Comparison of ENCODE assay signal across 1 cellular context in the genomic region with DNA sequence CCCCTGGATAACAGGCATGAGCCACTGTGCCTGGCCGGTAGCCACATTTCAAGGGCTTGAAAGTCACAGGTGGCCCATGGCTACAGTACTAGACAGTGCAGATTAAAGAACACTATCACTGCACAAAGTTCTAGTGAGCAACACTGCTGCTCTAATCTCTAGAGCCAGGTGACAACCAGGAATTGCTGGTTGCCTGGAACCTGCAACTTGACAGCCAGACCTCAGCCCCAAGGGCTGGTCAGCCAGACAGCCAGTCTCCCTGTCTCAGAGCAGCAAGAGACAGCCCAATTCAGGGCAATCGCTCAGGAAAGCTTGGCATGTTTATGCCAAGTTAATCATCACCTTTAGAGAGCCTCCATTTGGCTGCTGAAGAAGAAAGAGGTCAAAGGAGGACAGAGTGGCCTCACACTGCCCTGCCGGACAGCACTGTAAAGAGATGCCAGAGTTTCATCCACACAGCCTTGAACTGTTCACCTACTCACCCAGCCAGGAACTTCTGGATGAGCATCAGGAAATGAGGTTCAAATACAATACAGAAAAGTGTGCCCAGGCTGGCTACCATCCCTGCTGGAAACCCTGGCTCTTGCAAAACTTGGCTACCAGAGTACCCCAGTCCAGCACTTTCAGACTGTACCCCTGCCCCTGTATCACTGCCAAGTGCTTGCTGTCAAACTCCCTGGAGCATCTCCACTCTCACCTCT.
A peak's percentile ranks its signal among the peaks of the same experiment; 100 is the strongest.
TF ChIP-seq lines count a peak whose summit lies in the region.

No MANE protein-coding gene starts in this region.

TF ChIP-seq in HepG2, 621 proteins besides CTCF, POLR2A, EP300 and RAD21 (continued from another document and continues in another):
- TF ChIP-seq MLXIP (CRISPR knock-in tag; IDR thresholded peaks at IDR 0.05; ENCODE audit: borderline replicate concordance) (no peak), JUNB (CRISPR knock-in tag; IDR thresholded peaks at IDR 0.05; ENCODE audit: borderline replicate concordance) (no peak), DPF2 (CRISPR knock-in tag; IDR thresholded peaks at IDR 0.05; ENCODE audit: borderline replicate concordance, low read depth) (peak; percentile 26; the same call in 1 of the 2 replicates), PITX1 (CRISPR knock-in tag; IDR thresholded peaks at IDR 0.05) (peak; percentile 89), ZNF660 (CRISPR knock-in tag; IDR thresholded peaks at IDR 0.05; ENCODE audit: borderline replicate concordance, low read depth) (no peak), CREB1 (IDR thresholded peaks at IDR 0.05) (no peak), CREB1 (CRISPR knock-in tag; IDR thresholded peaks at IDR 0.05) (0 out of 2 replicates have a peak, but pooled peaks have one; percentile 38), FOXA3 (CRISPR knock-in tag; IDR thresholded peaks at IDR 0.05) (peak; percentile 85), PAX8 (CRISPR knock-in tag; IDR thresholded peaks at IDR 0.05; ENCODE audit: borderline replicate concordance) (no peak), ARID2 (CRISPR knock-in tag; IDR thresholded peaks at IDR 0.05; ENCODE audit: borderline replicate concordance) (no peak), MIER3 (CRISPR knock-in tag; IDR thresholded peaks at IDR 0.05; ENCODE audit: borderline replicate concordance) (peak; percentile 70; the same call in 1 of the 2 replicates), ZMYM3 (CRISPR knock-in tag; IDR thresholded peaks at IDR 0.05) (peak; percentile 83), ZNF614 (CRISPR knock-in tag; IDR thresholded peaks at IDR 0.05; ENCODE audit: borderline replicate concordance) (peak; percentile 56), ZNF124 (CRISPR knock-in tag; IDR thresholded peaks at IDR 0.05) (0 out of 2 replicates have a peak, but pooled peaks have one; percentile 31), KLF16 (CRISPR knock-in tag; IDR thresholded peaks at IDR 0.05) (peak in 1 of 2 experiments; percentile 70; a peak in 1 of 4 replicates), SIN3B (IDR thresholded peaks at IDR 0.05; ENCODE audit: low read length) (no peak), ZNF276 (CRISPR knock-in tag; IDR thresholded peaks at IDR 0.05; ENCODE audit: low read depth) (0 out of 2 replicates have a peak, but pooled peaks have one; percentile 35), HBP1 (CRISPR knock-in tag; IDR thresholded peaks at IDR 0.05; ENCODE audit: low read depth) (peak; percentile 63; the same call in 1 of the 2 replicates), SOX13 (IDR thresholded peaks at IDR 0.05) (no peak), SOX13 (CRISPR knock-in tag; conservative IDR thresholded peaks at IDR 0.05 in 1 of 2, IDR thresholded peaks at IDR 0.05 in 1 of 2) (peak in 1 of 2 experiments; percentile 88; a peak in 2 of 4 replicates), ZNF224 (CRISPR knock-in tag; IDR thresholded peaks at IDR 0.05) (0 out of 2 replicates have a peak, but pooled peaks have one; percentile 39), STAT6 (CRISPR knock-in tag; IDR thresholded peaks at IDR 0.05; ENCODE audit: borderline replicate concordance) (no peak), MAZ (IDR thresholded peaks at IDR 0.05; ENCODE audit: borderline replicate concordance, low read depth, low read length) (no peak), MAZ (CRISPR knock-in tag; IDR thresholded peaks at IDR 0.05; ENCODE audit: low read depth) (no peak), FOXM1 (CRISPR knock-in tag; IDR thresholded peaks at IDR 0.05) (no peak), NONO (IDR thresholded peaks at IDR 0.05) (no peak), NONO (CRISPR knock-in tag; conservative IDR thresholded peaks at IDR 0.05) (peak; percentile 72), NR2F6 (IDR thresholded peaks at IDR 0.05) (peak; percentile 90), NR2F6 (CRISPR knock-in tag; IDR thresholded peaks at IDR 0.05) (peak; percentile 97), ZNF441 (CRISPR knock-in tag; IDR thresholded peaks at IDR 0.05; ENCODE audit: borderline replicate concordance) (peak; percentile 20; the same call in 1 of the 2 replicates), ZNF230 (CRISPR knock-in tag; IDR thresholded peaks at IDR 0.05) (0 out of 2 replicates have a peak, but pooled peaks have one; percentile 44), SIN3A (IDR thresholded peaks at IDR 0.05; ENCODE audit: borderline replicate concordance, low read depth, low read length) (peak; percentile 43; the same call in 1 of the 2 replicates), RARA (CRISPR knock-in tag; IDR thresholded peaks at IDR 0.05) (peak; percentile 100)
- TF ChIP-seq, protein P1, sequence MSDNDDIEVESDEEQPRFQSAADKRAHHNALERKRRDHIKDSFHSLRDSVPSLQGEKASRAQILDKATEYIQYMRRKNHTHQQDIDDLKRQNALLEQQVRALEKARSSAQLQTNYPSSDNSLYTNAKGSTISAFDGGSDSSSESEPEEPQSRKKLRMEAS (IDR thresholded peaks at IDR 0.05) = peak; percentile 41; the same call in 1 of the 2 replicates
- TF ChIP-seq, protein P2, sequence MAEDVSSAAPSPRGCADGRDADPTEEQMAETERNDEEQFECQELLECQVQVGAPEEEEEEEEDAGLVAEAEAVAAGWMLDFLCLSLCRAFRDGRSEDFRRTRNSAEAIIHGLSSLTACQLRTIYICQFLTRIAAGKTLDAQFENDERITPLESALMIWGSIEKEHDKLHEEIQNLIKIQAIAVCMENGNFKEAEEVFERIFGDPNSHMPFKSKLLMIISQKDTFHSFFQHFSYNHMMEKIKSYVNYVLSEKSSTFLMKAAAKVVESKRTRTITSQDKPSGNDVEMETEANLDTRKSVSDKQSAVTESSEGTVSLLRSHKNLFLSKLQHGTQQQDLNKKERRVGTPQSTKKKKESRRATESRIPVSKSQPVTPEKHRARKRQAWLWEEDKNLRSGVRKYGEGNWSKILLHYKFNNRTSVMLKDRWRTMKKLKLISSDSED (CRISPR knock-in tag; IDR thresholded peaks at IDR 0.05) = no peak
- TF ChIP-seq, protein P3, sequence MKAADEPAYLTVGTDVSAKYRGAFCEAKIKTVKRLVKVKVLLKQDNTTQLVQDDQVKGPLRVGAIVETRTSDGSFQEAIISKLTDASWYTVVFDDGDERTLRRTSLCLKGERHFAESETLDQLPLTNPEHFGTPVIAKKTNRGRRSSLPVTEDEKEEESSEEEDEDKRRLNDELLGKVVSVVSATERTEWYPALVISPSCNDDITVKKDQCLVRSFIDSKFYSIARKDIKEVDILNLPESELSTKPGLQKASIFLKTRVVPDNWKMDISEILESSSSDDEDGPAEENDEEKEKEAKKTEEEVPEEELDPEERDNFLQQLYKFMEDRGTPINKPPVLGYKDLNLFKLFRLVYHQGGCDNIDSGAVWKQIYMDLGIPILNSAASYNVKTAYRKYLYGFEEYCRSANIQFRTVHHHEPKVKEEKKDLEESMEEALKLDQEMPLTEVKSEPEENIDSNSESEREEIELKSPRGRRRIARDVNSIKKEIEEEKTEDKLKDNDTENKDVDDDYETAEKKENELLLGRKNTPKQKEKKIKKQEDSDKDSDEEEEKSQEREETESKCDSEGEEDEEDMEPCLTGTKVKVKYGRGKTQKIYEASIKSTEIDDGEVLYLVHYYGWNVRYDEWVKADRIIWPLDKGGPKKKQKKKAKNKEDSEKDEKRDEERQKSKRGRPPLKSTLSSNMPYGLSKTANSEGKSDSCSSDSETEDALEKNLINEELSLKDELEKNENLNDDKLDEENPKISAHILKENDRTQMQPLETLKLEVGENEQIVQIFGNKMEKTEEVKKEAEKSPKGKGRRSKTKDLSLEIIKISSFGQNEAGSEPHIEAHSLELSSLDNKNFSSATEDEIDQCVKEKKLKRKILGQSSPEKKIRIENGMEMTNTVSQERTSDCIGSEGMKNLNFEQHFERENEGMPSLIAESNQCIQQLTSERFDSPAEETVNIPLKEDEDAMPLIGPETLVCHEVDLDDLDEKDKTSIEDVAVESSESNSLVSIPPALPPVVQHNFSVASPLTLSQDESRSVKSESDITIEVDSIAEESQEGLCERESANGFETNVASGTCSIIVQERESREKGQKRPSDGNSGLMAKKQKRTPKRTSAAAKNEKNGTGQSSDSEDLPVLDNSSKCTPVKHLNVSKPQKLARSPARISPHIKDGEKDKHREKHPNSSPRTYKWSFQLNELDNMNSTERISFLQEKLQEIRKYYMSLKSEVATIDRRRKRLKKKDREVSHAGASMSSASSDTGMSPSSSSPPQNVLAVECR (CRISPR knock-in tag; IDR thresholded peaks at IDR 0.05; ENCODE audit: borderline replicate concordance) = peak; percentile 79; the same call in 1 of the 2 replicates
- TF ChIP-seq, protein P4, sequence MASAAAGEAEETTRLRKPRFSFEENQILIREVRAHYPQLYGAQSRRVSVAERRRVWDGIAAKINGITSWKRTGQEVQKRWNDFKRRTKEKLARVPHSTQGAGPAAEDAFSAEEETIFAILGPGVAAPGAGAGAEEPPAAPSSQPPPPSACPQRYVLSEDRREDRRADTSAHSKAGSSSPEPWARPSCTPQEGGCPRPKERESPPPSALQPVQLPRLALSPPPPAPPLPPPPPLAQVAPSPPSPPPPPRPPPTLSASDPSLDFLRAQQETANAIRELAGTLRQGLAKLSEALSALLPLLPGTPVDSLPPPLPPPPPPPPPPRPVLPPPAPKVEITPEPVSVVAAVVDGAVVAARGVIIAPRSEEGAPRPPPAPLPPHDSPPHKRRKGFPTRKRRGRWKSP (CRISPR knock-in tag; IDR thresholded peaks at IDR 0.05) = peak; percentile 68
